Comparison of ENCODE assay signal across 9 cellular contexts in genomic region chr2:218368150-218368528, GRCh38. TPM values are rescaled to one million over a fixed set of nuclear protein-coding genes. Genes with fewer than 3 reads are reported as not detected.
DNase-seq lines count a peak whose midpoint lies in the region; ATAC-seq and TF ChIP-seq lines count a peak whose summit lies in the region.
"Had no signal": no experiment of that assay in that cellular context is flagged by ENCODE, and none has a peak within 500 bp of the region (broad histone marks: within the 10 kb centered on the region; RNA-seq: fewer than 3 reads in every experiment).

No MANE protein-coding gene starts in this region.

- peaks cover 20% of the 10 kb centered on the region for H3K4me1 Mint-ChIP-seq in activated T-cell treated with anti-CD3 and anti-CD28 coated beads, Interleukin-2, amount 50 U/mL, for 4 hours (ENCODE audit: low read depth)
- peaks cover 17% of the 10 kb centered on the region for H3K4me1 Mint-ChIP-seq in memory B cell

- peaks cover 8% of the 10 kb centered on the region for H3K4me1 ChIP-seq in body of pancreas
- peaks cover 4 to 25% (median 15%) of the 10 kb centered on the region in 4 donors for H3K4me1 ChIP-seq in transverse colon

- WGBS in body of pancreas, 2 donors: 54 to 56% methylated on average over 16 to 21 of the region's 21 CpGs
- 50% methylated on average over 21 of the region's 21 CpGs; no CpG with 5 or more reads in 1 of the 2 donors for WGBS in transverse colon (ENCODE audit: low coverage in 1 of 2), 2 donors

- in situ Hi-C loops in transverse colon (cut with MboI; ENCODE audit: low pct_ligation_motif_present in 1 of 4, low pct_unique_long_range_greater_than_20kb in 1 of 4, low sequenced_read_pairs in 3 of 4): no loop called here

- TF ChIP-seq POLR2A in body of pancreas (IDR thresholded peaks at IDR 0.05) (no peak), transverse colon (IDR thresholded peaks at IDR 0.05) (no peak)

- H3K36me3 ChIP-seq in body of pancreas (replicated peaks in 1 of 2; ENCODE audit: insufficient read depth in 1 of 2, low read depth in 2 of 2) (no peaks in the 10 kb centered on the region), transverse colon (no peaks in the 10 kb centered on the region)

- no peak for DNase-seq in activated T-cell treated with anti-CD3 and anti-CD28 coated beads, Interleukin-2, amount 50 U/mL, for 4 hours
- no peak for DNase-seq in activated T-cell treated with anti-CD3 and anti-CD28 coated beads for 4 hours
- DNase-seq in body of pancreas: no peak
- no peak for DNase-seq in memory B cell (ENCODE audit: low spot score in 2 of 2)
- no peak for DNase-seq in transverse colon
- DNase-seq in EL: no peak

- H3K9me3 ChIP-seq in body of pancreas: no peaks in the 10 kb centered on the region
- no peaks in the 10 kb centered on the region for H3K9me3 ChIP-seq in transverse colon

- H3K4me3 ChIP-seq in body of pancreas: peak overlapping the region; percentile 6 to 27
- peak overlapping the region; percentile 40 to 67 (median 46) for H3K4me3 ChIP-seq in transverse colon

- H3K36me3 Mint-ChIP-seq in activated T-cell treated with anti-CD3 and anti-CD28 coated beads, Interleukin-2, amount 50 U/mL, for 4 hours (ENCODE audit: insufficient read depth): no peaks in the 10 kb centered on the region
- H3K36me3 Mint-ChIP-seq in memory B cell: no peaks in the 10 kb centered on the region

- intact Hi-C loops in body of pancreas (cut with DNase I) (no loop called here), transverse colon (cut with DNase I; ENCODE audit: low total_unique reads) (no loop called here)

- TF ChIP-seq CTCF in body of pancreas (IDR thresholded peaks at IDR 0.05) (no peak), transverse colon (IDR thresholded peaks at IDR 0.05) (no peak)

- H3K27ac Mint-ChIP-seq in memory B cell: peak overlapping the region; percentile 78

- peak overlapping the region; percentile 76 for H3K4me3 Mint-ChIP-seq in activated T-cell treated with anti-CD3 and anti-CD28 coated beads, Interleukin-2, amount 50 U/mL, for 4 hours
- H3K4me3 Mint-ChIP-seq in memory B cell: peak overlapping the region; percentile 81

- H3K27me3 Mint-ChIP-seq in activated T-cell treated with anti-CD3 and anti-CD28 coated beads, Interleukin-2, amount 50 U/mL, for 4 hours (ENCODE audit: low read depth): no peaks in the 10 kb centered on the region
- H3K27me3 Mint-ChIP-seq in memory B cell: no peaks in the 10 kb centered on the region

- no peaks in the 10 kb centered on the region for H3K9me3 Mint-ChIP-seq in activated T-cell treated with anti-CD3 and anti-CD28 coated beads, Interleukin-2, amount 50 U/mL, for 4 hours
- no peaks in the 10 kb centered on the region for H3K9me3 Mint-ChIP-seq in memory B cell

- H3K27ac ChIP-seq in body of pancreas: peak overlapping the region; percentile 64 to 95 (median 86)
- H3K27ac ChIP-seq in transverse colon: peak overlapping the region; percentile 82 to 95 (median 93)

- no peak for TF ChIP-seq EP300 in transverse colon (IDR thresholded peaks at IDR 0.05; ENCODE audit: low read depth)

- H3K27me3 ChIP-seq in body of pancreas (no peaks in the 10 kb centered on the region), transverse colon (no peaks in the 10 kb centered on the region)

- no peak for ATAC-seq in activated T-cell treated with anti-CD3 and anti-CD28 coated beads, Interleukin-2, amount 50 U/mL, for 4 hours
- no peak for ATAC-seq in body of pancreas
- ATAC-seq in memory B cell (ENCODE audit: low read depth): no peak
- no peak for ATAC-seq in HG03460 (IDR thresholded peaks at IDR 0.05; ENCODE audit: unreplicated experiment)
- ATAC-seq in esophagus mucosa: no peak

RNA-seq across cellular contexts. Expression of gene CATIP, which starts 11.5 kb away (rescaled TPM):
- not detected for total RNA-seq in activated T-cell treated with anti-CD3 and anti-CD28 coated beads, Interleukin-2, amount 50 U/mL, for 4 hours
- under 1 TPM; 0.33 to 0.52 TPM for total RNA-seq in body of pancreas
- not detected for total RNA-seq in transverse colon
- not detected for total RNA-seq in esophagus mucosa
- total RNA-seq: myocyte had no signal

RNA-seq across cellular contexts. Expression of gene SLC11A1, which starts 13.9 kb away (rescaled TPM):
- total RNA-seq in activated T-cell treated with anti-CD3 and anti-CD28 coated beads, Interleukin-2, amount 50 U/mL, for 4 hours: under 1 TPM; 0.05 to 0.61 (median 0.05) TPM
- total RNA-seq in body of pancreas (1 to 10 TPM; 3.0 to 7.3 TPM), transverse colon (1 to 10 TPM; 2.6 to 8.4 (median 6.3) TPM), esophagus mucosa (3.5 TPM)

RNA-seq across cellular contexts. Expression of gene CTDSP1, which starts 31.5 kb away (rescaled TPM):
- 10 to 100 TPM; 42.8 to 58.0 (median 52.7) TPM for total RNA-seq in activated T-cell treated with anti-CD3 and anti-CD28 coated beads, Interleukin-2, amount 50 U/mL, for 4 hours
- total RNA-seq in body of pancreas (10 to 100 TPM; 67.2 to 98.9 TPM), transverse colon (100 to 1,000 TPM; 132 to 197 (median 173) TPM), esophagus mucosa (64.2 TPM)

RNA-seq across cellular contexts. Expression of gene VIL1, which starts 50.8 kb away (rescaled TPM):
- under 1 TPM; 0.11 to 0.24 (median 0.23) TPM for total RNA-seq in activated T-cell treated with anti-CD3 and anti-CD28 coated beads, Interleukin-2, amount 50 U/mL, for 4 hours
- total RNA-seq in body of pancreas: 10 to 100 TPM; 15.3 to 15.8 TPM
- 100 to 1,000 TPM; 177 to 541 (median 285) TPM for total RNA-seq in transverse colon
- not detected for total RNA-seq in esophagus mucosa
- total RNA-seq: myocyte had no signal
